Comparison of ENCODE assay signal across 23 cellular contexts in the genomic region with DNA sequence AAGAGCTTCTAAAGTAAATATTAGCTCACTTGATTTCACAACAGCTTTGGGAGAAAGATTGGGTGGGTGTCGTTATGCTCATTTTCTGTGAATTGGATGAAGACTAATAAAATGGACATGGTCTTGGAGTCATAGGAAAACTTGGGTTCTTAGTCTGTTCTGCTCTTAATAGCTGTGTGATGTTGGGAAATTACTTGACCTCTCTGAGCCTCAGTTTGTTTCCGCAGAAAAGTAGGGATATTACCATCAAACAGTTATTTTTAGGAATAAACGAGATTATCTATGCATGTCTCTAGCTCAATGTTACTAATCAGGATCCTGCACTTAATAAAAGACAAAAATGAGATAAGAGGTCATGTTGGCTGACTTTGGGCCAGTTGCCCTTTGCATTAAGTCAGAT.
DNase-seq lines count a peak whose midpoint lies in the region; ATAC-seq, FAIRE-seq and TF ChIP-seq lines count a peak whose summit lies in the region.
"Had no signal": no experiment of that assay in that cellular context is flagged by ENCODE, and none has a peak within 500 bp of the region (broad histone marks: within the 10 kb centered on the region; RNA-seq: fewer than 3 reads in every experiment).

No MANE protein-coding gene starts in this region.

- no peak overlapping the region for H3K27ac Mint-ChIP-seq in activated naive CD4-positive, alpha-beta T cell treated with anti-CD3 and anti-CD28 coated beads, Interleukin-2, amount 50 U/mL, for 72 hours
- H3K27ac Mint-ChIP-seq: B cell; CD4-positive, alpha-beta T cell; CD8-positive, alpha-beta T cell had no signal

- H2AK5ac ChIP-seq in H1 (ENCODE audit: low read depth, low read length) = no peak overlapping the region

- DNase-seq in cardiac muscle cell (ENCODE audit: low read depth in 1 of 2, low spot score in 1 of 2) (no peak), heart right ventricle (no peak), H1 (ENCODE audit: low read depth in 1 of 2, low spot score in 2 of 2) (no peak), HepG2 (ENCODE audit: low spot score) (peak; percentile 17), left lobe of liver (ENCODE audit: low spot score) (no peak)
- DNase-seq in NK-92 treated with Interleukin-12 subunit alpha and Interleukin-12 subunit beta, amount 100 ng/mL, for 24 hours (lab: John Stamatoyannopoulos, UW) = no peak
- DNase-seq in activated naive CD4-positive, alpha-beta T cell treated with anti-CD3 and anti-CD28 coated beads, Interleukin-2, amount 50 U/mL, for 72 hours (ENCODE audit: low spot score in 2 of 2) = no peak
- DNase-seq: AML-193; Caco-2; Calu3; CD4-positive, alpha-beta T cell; CD8-positive, alpha-beta T cell; DMS79 treated with DMSO at 0.1 percent for 48 hours; GF-D8 had no signal

- H3K4me2 ChIP-seq in H1 (ENCODE audit: insufficient read depth in 1 of 2, low read depth in 2 of 2, low read length in 2 of 2) (no peak overlapping the region), HepG2 (ENCODE audit: low read depth, low read length) (no peak overlapping the region)
- H3K4me2 ChIP-seq: A549; BLaER1 treated with 17β-estradiol and CSF1 and Interleukin-3, amounts not matched to agents 10 nM and 100 nM had no signal

- no peak overlapping the region for H2BK12ac ChIP-seq in H1 (ENCODE audit: low read depth, low read length)

- no peaks in the 10 kb centered on the region for H3K79me1 ChIP-seq in H1 (ENCODE audit: low read depth, low read length)

- H3K4me3 ChIP-seq in cardiac muscle cell = no peak overlapping the region
- no peak overlapping the region for H3K4me3 ChIP-seq in heart right ventricle
- no peak overlapping the region for H3K4me3 ChIP-seq in H1 (ENCODE audit: extremely low read depth in 1 of 4, insufficient read depth in 2 of 4, low read depth in 3 of 4, low read length in 4 of 4)
- no peak overlapping the region for H3K4me3 ChIP-seq in HepG2 (replicated peaks in 1 of 3; ENCODE audit: insufficient read depth in 1 of 3, low read depth in 2 of 3, low read length in 3 of 3)
- H3K4me3 ChIP-seq: A549; BLaER1 treated with 17β-estradiol and CSF1 and Interleukin-3, amounts not matched to agents 10 nM and 100 nM had no signal

- H3K27ac ChIP-seq in cardiac muscle cell (peak overlapping the region; percentile 28), heart right ventricle (no peak overlapping the region), H1 (ENCODE audit: low read depth, low read length) (no peak overlapping the region), HepG2 (ENCODE audit: extremely low read length, insufficient read depth, low read length) (no peak overlapping the region)
- H3K27ac ChIP-seq: 22Rv1; A549; BLaER1 treated with 17β-estradiol and CSF1 and Interleukin-3, amounts not matched to agents 10 nM and 100 nM; C4-2B had no signal

- no peak overlapping the region for H3K14ac ChIP-seq in H1 (ENCODE audit: insufficient read length)

- no peaks in the 10 kb centered on the region for H3K9me3 Mint-ChIP-seq in activated naive CD4-positive, alpha-beta T cell treated with anti-CD3 and anti-CD28 coated beads, Interleukin-2, amount 50 U/mL, for 72 hours
- H3K9me3 Mint-ChIP-seq: CD4-positive, alpha-beta T cell; CD8-positive, alpha-beta T cell had no signal

- H3K56ac ChIP-seq in H1 (replicated peaks; ENCODE audit: insufficient read length, low read depth, low read length) = no peak overlapping the region

- H4K20me1 ChIP-seq in H1 (replicated peaks in 1 of 2; ENCODE audit: control insufficient read depth in 1 of 2, insufficient read depth in 2 of 2, low read length in 2 of 2) (no peaks in the 10 kb centered on the region), HepG2 (ENCODE audit: insufficient read depth, low read length) (no peaks in the 10 kb centered on the region)
- H4K20me1 ChIP-seq: BLaER1 treated with 17β-estradiol and CSF1 and Interleukin-3, amounts not matched to agents 10 nM and 100 nM had no signal

- TF ChIP-seq RAD21 in H1 (IDR thresholded peaks at IDR 0.05 in 1 of 2, conservative IDR thresholded peaks at IDR 0.05 in 1 of 2; ENCODE audit: low read depth in 2 of 2, low read length in 2 of 2) = no peak
- no peak for TF ChIP-seq RAD21 in HepG2 (CRISPR knock-in tag; IDR thresholded peaks at IDR 0.05)

- no peak for TF ChIP-seq POLR2A in H1 (IDR thresholded peaks at IDR 0.05; ENCODE audit: control extremely low read depth in 1 of 2, low read depth in 2 of 2, low read length in 2 of 2)
- TF ChIP-seq POLR2A in HepG2 (IDR thresholded peaks at IDR 0.05; ENCODE audit: insufficient read depth in 1 of 2, low read depth in 2 of 2, low read length in 2 of 2) = no peak

- no peaks in the 10 kb centered on the region for H3K9me3 ChIP-seq in cardiac muscle cell (ENCODE audit: low read depth)
- no peaks in the 10 kb centered on the region for H3K9me3 ChIP-seq in heart right ventricle
- H3K9me3 ChIP-seq in H1 (ENCODE audit: insufficient read depth in 2 of 2, low read depth in 1 of 2, low read length in 1 of 2) = no peaks in the 10 kb centered on the region
- H3K9me3 ChIP-seq in HepG2 (ENCODE audit: low read length) = no peaks in the 10 kb centered on the region
- H3K9me3 ChIP-seq: A549; BLaER1 treated with 17β-estradiol and CSF1 and Interleukin-3, amounts not matched to agents 10 nM and 100 nM; Caco-2 had no signal

- peaks cover 25% of the 10 kb centered on the region for H3K4me1 ChIP-seq in cardiac muscle cell (ENCODE audit: low read depth)
- H3K4me1 ChIP-seq in heart right ventricle = peaks cover 0 to 5% (median 0%) of the 10 kb centered on the region in 9 donors
- no peaks in the 10 kb centered on the region for H3K4me1 ChIP-seq in H1 (replicated peaks in 1 of 4; ENCODE audit: control insufficient read depth in 3 of 4, insufficient read depth in 4 of 4, low read length in 3 of 4)
- peaks cover 12% of the 10 kb centered on the region for H3K4me1 ChIP-seq in HepG2 (ENCODE audit: insufficient read depth, low read length)
- H3K4me1 ChIP-seq: A549; BLaER1 treated with 17β-estradiol and CSF1 and Interleukin-3, amounts not matched to agents 10 nM and 100 nM; Caco-2 had no signal

- no TSS peak for BruUV-seq in HepG2 (replicated peaks; lab: Mats Ljungman, UMichigan)

- H3K4ac ChIP-seq in H1 (replicated peaks; ENCODE audit: insufficient read length, low read depth, low read length) = no peak overlapping the region

- no peak overlapping the region for H3K23ac ChIP-seq in H1 (ENCODE audit: insufficient read length)

- POLR2A ChIA-PET in H1 (lab: Charles Lee; ENCODE audit: partially characterized antibody) (no interaction called here), HepG2 (lab: Yijun Ruan, JAX) (no interaction called here)

- 55 to 56% methylated on average over 3 of the region's 3 CpGs for WGBS in heart right ventricle, 2 donors
- WGBS in H1 (ENCODE audit: extremely low coverage in 1 of 2, insufficient coverage in 1 of 2, insufficient read length in 1 of 2, insufficient replicate concordance in 2 of 2, low coverage in 1 of 2, low lambda C conversion rate in 2 of 2, missing lambda C conversion rate in 1 of 2), 2 experiments = 62% methylated on average over 3 of the region's 3 CpGs; no CpG with 5 or more reads in 1 of the 2 experiments
- WGBS in HepG2 (ENCODE audit: low lambda C conversion rate) = 30% methylated on average over 3 of the region's 3 CpGs

- H3K23me2 ChIP-seq in H1 (ENCODE audit: low read depth, low read length) = no peaks in the 10 kb centered on the region

- CTCF ChIA-PET in H1 (lab: Charles Lee; ENCODE audit: partially characterized antibody) = interaction anchor here (1.6 to 3.0 kb wide), 2 partner anchors 10 to 404 kb away, joined by 3 to 16 read pairs; no protein-coding TSS in a partner anchor
- CTCF ChIA-PET in HepG2 (lab: Yijun Ruan, JAX; ENCODE audit: low intra/inter-chr PET ratio, low total read pairs) = no interaction called here

- no peak overlapping the region for H2BK120ac ChIP-seq in H1 (replicated peaks; ENCODE audit: low read depth, low read length)

- no peak overlapping the region for H3K18ac ChIP-seq in H1 (ENCODE audit: extremely low read depth, low read length)

- no peaks in the 10 kb centered on the region for H3K36me3 Mint-ChIP-seq in activated naive CD4-positive, alpha-beta T cell treated with anti-CD3 and anti-CD28 coated beads, Interleukin-2, amount 50 U/mL, for 72 hours
- H3K36me3 Mint-ChIP-seq: CD8-positive, alpha-beta T cell had no signal

- no peak overlapping the region for H4K5ac ChIP-seq in H1 (ENCODE audit: insufficient read length, low read depth, low read length)

- H3K9ac ChIP-seq in H1 (replicated peaks in 1 of 4; ENCODE audit: extremely low read depth in 1 of 4, low read depth in 3 of 4, low read length in 3 of 4) (no peak overlapping the region), HepG2 (ENCODE audit: insufficient read depth, low read depth, low read length) (no peak overlapping the region)
- H3K9ac ChIP-seq: BLaER1 treated with 17β-estradiol and CSF1 and Interleukin-3, amounts not matched to agents 10 nM and 100 nM had no signal

- in situ Hi-C loops in HepG2 (cut with HindIII; ENCODE audit: extremely low pct_ligation_motif_present, low pct_unique_long_range_greater_than_20kb) = loop anchor here (10.0 kb wide), 1 partner anchor 398 kb away; no protein-coding TSS in a partner anchor

- H3K27me3 ChIP-seq in cardiac muscle cell = no peaks in the 10 kb centered on the region
- H3K27me3 ChIP-seq in heart right ventricle = peaks cover 0 to 6% (median 0%) of the 10 kb centered on the region in 7 donors
- H3K27me3 ChIP-seq in H1 (replicated peaks in 1 of 4; ENCODE audit: control insufficient read depth in 3 of 4, extremely low read depth in 1 of 4, insufficient read depth in 3 of 4, low read length in 3 of 4) = no peaks in the 10 kb centered on the region
- no peaks in the 10 kb centered on the region for H3K27me3 ChIP-seq in HepG2 (ENCODE audit: control insufficient read depth in 1 of 2, insufficient read depth in 2 of 2, low read length in 2 of 2)
- H3K27me3 ChIP-seq: BLaER1 treated with 17β-estradiol and CSF1 and Interleukin-3, amounts not matched to agents 10 nM and 100 nM had no signal

- H2BK5ac ChIP-seq in H1 (ENCODE audit: low read depth, low read length) = no peak overlapping the region

- ATAC-seq in heart right ventricle (no peak), HepG2 (no peak), left lobe of liver (no peak)
- ATAC-seq in activated naive CD4-positive, alpha-beta T cell treated with anti-CD3 and anti-CD28 coated beads, Interleukin-2, amount 50 U/mL, for 72 hours = no peak
- ATAC-seq: A549; CD8-positive, alpha-beta T cell had no signal

- intact Hi-C loops in heart right ventricle (cut with DNase I) (loop anchor here in 3 of 10 donors (10.0 kb wide), 1 partner anchor 408 kb away; no protein-coding TSS in a partner anchor), HepG2 (cut with micrococcal nuclease; ENCODE audit: unreplicated experiment) (loop anchor here (5.0 kb wide), 1 partner anchor 70 kb away; no protein-coding TSS in a partner anchor)

- TF ChIP-seq EP300 in H1 (IDR thresholded peaks at IDR 0.05; ENCODE audit: borderline replicate concordance in 1 of 2, low read depth in 2 of 2, low read length in 2 of 2) (no peak), HepG2 (IDR thresholded peaks at IDR 0.05; ENCODE audit: low read depth in 2 of 2, low read length in 2 of 2) (no peak; a peak in 1 of 4 replicates), HepG2 (CRISPR knock-in tag; IDR thresholded peaks at IDR 0.05; ENCODE audit: borderline replicate concordance) (no peak)

- H3K79me2 ChIP-seq in H1 (ENCODE audit: control insufficient read depth in 1 of 2, insufficient read depth in 2 of 2, low read length in 2 of 2) (no peaks in the 10 kb centered on the region), HepG2 (ENCODE audit: insufficient read depth, low read length) (no peaks in the 10 kb centered on the region)

- H4K8ac ChIP-seq in H1 (ENCODE audit: extremely low read depth, insufficient read depth, low read length) = no peak overlapping the region

- no peak for TF ChIP-seq CTCF in cardiac muscle cell (IDR thresholded peaks at IDR 0.05; ENCODE audit: low read depth, low read length)
- no peak for TF ChIP-seq CTCF in heart right ventricle (IDR thresholded peaks at IDR 0.05)
- no peak for TF ChIP-seq CTCF in H1 (IDR thresholded peaks at IDR 0.05; ENCODE audit: control extremely low read depth in 1 of 3, insufficient read depth in 1 of 3, low read depth in 1 of 3, low read length in 3 of 3)
- TF ChIP-seq CTCF in HepG2 (CRISPR knock-in tag; IDR thresholded peaks at IDR 0.05) = no peak

- no peaks in the 10 kb centered on the region for H3K36me3 ChIP-seq in cardiac muscle cell
- no peaks in the 10 kb centered on the region for H3K36me3 ChIP-seq in heart right ventricle
- H3K36me3 ChIP-seq in H1 (ENCODE audit: control insufficient read depth in 2 of 4, insufficient read depth in 4 of 4, low read length in 3 of 4) = no peaks in the 10 kb centered on the region
- no peaks in the 10 kb centered on the region for H3K36me3 ChIP-seq in HepG2 (replicated peaks in 1 of 2; ENCODE audit: control insufficient read depth in 1 of 2, insufficient read depth in 2 of 2, low read length in 2 of 2)
- H3K36me3 ChIP-seq: BLaER1 treated with 17β-estradiol and CSF1 and Interleukin-3, amounts not matched to agents 10 nM and 100 nM had no signal

- H2AFZ ChIP-seq in H1 (ENCODE audit: low read length) = no peak overlapping the region
- H2AFZ ChIP-seq in HepG2 (ENCODE audit: low read length) = no peak overlapping the region

- H4K91ac ChIP-seq in H1 (replicated peaks; ENCODE audit: insufficient read length, low read length) = no peak overlapping the region

- FAIRE-seq in H1 (lab: Jason Lieb, UNC) (no peak), HepG2 (lab: Jason Lieb, UNC) (no peak)
- FAIRE-seq: A549, D721Med, G401.6, GM12891, GM19239 had no signal

- H2BK15ac ChIP-seq in H1 (ENCODE audit: low read length) = no peak overlapping the region

- H2BK20ac ChIP-seq in H1 (ENCODE audit: low read length) = no peak overlapping the region
